In genomic region chr2:26479131-26479970, GRCh38 we compare ENCODE assay signal across 2 cellular contexts.
TF ChIP-seq lines count a peak whose summit lies in the region.

No MANE protein-coding gene starts in this region.

TF ChIP-seq in HepG2, 621 proteins besides CTCF, POLR2A, EP300 and RAD21:
- TF ChIP-seq RARG (CRISPR knock-in tag; IDR thresholded peaks at IDR 0.05; ENCODE audit: low read depth): no peak
- TF ChIP-seq NFKB2 (CRISPR knock-in tag; IDR thresholded peaks at IDR 0.05; ENCODE audit: borderline replicate concordance): peak; percentile 1; the same call in 1 of the 2 replicates
- no peak for TF ChIP-seq ZFP41 (CRISPR knock-in tag; IDR thresholded peaks at IDR 0.05; ENCODE audit: borderline replicate concordance)
- no peak for TF ChIP-seq MYNN (CRISPR knock-in tag; IDR thresholded peaks at IDR 0.05; ENCODE audit: low read depth)
- TF ChIP-seq, protein P1, sequence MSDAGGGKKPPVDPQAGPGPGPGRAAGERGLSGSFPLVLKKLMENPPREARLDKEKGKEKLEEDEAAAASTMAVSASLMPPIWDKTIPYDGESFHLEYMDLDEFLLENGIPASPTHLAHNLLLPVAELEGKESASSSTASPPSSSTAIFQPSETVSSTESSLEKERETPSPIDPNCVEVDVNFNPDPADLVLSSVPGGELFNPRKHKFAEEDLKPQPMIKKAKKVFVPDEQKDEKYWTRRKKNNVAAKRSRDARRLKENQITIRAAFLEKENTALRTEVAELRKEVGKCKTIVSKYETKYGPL (CRISPR knock-in tag; IDR thresholded peaks at IDR 0.05): no peak
- TF ChIP-seq HNRNPUL1 (IDR thresholded peaks at IDR 0.05; ENCODE audit: low read depth, low read length): no peak
- TF ChIP-seq, protein P2, sequence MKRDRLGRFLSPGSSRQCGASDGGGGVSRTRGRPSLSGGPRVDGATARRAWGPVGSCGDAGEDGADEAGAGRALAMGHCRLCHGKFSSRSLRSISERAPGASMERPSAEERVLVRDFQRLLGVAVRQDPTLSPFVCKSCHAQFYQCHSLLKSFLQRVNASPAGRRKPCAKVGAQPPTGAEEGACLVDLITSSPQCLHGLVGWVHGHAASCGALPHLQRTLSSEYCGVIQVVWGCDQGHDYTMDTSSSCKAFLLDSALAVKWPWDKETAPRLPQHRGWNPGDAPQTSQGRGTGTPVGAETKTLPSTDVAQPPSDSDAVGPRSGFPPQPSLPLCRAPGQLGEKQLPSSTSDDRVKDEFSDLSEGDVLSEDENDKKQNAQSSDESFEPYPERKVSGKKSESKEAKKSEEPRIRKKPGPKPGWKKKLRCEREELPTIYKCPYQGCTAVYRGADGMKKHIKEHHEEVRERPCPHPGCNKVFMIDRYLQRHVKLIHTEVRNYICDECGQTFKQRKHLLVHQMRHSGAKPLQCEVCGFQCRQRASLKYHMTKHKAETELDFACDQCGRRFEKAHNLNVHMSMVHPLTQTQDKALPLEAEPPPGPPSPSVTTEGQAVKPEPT (CRISPR knock-in tag; IDR thresholded peaks at IDR 0.05; ENCODE audit: low read depth): no peak
- no peak for TF ChIP-seq GABPB1 (CRISPR knock-in tag; IDR thresholded peaks at IDR 0.05)
- peak; percentile 25; the same call in 1 of the 2 replicates for TF ChIP-seq ZFY (CRISPR knock-in tag; IDR thresholded peaks at IDR 0.05)
- TF ChIP-seq NFE2L1 (CRISPR knock-in tag; IDR thresholded peaks at IDR 0.05; ENCODE audit: borderline replicate concordance): no peak
- TF ChIP-seq FOXJ3 (CRISPR knock-in tag; IDR thresholded peaks at IDR 0.05; ENCODE audit: borderline replicate concordance): no peak
- TF ChIP-seq STAG1 (CRISPR knock-in tag; IDR thresholded peaks at IDR 0.05): no peak
- TF ChIP-seq MLX (CRISPR knock-in tag; IDR thresholded peaks at IDR 0.05): no peak
- TF ChIP-seq MYC (CRISPR knock-in tag; IDR thresholded peaks at IDR 0.05; ENCODE audit: borderline replicate concordance): no peak
- TF ChIP-seq ZNF564 (CRISPR knock-in tag; IDR thresholded peaks at IDR 0.05): no peak
- no peak for TF ChIP-seq U2AF1 (optimal IDR thresholded peaks at IDR 0.05; ENCODE audit: low read depth, low read length)

TF ChIP-seq in HEK293, 187 proteins besides CTCF, POLR2A, EP300 and RAD21:
- 0 out of 2 replicates have a peak, but pooled peaks have one; percentile 33 for TF ChIP-seq SCRT2 (tag by site-specific recombination; IDR thresholded peaks at IDR 0.05)
- TF ChIP-seq ZNF518A (tag by site-specific recombination; conservative IDR thresholded peaks at IDR 0.05; ENCODE audit: low read depth): no peak
